8 cellular contexts compared by ENCODE assay signal in genomic region chr7:103348452-103348851, GRCh38. TPM values are rescaled to one million over a fixed set of nuclear protein-coding genes. Genes with fewer than 3 reads are reported as not detected.
DNase-seq lines count a peak whose midpoint lies in the region; ATAC-seq and TF ChIP-seq lines count a peak whose summit lies in the region.

No MANE protein-coding gene starts in this region.

- peaks cover 59% of the 10 kb centered on the region for H3K4me1 Mint-ChIP-seq in activated naive CD4-positive, alpha-beta T cell treated with anti-CD3 and anti-CD28 coated beads, Interleukin-2, amount 10 ng/mL, durations not matched to agents 7 days and 5 days
- peaks cover 40% of the 10 kb centered on the region for H3K4me1 Mint-ChIP-seq in activated T-helper 2 cell treated with anti-CD3 and anti-CD28 coated beads, Interferon-gamma antibody, Interleukin-2, Interleukin-4, amounts not matched to agents 10 μg/mL and 5 μg/mL and 100 μg/mL, durations not matched to agents 14 hours and 24 hours and 36 hours (ENCODE audit: low read depth)

- TF ChIP-seq EP300 in transverse colon (IDR thresholded peaks at IDR 0.05; ENCODE audit: low read depth) = no peak

- H3K27ac ChIP-seq in left lung (peak overlapping the region; percentile 84 to 92), transverse colon (peak overlapping the region; percentile 89 to 93 (median 91))

- H3K9me3 Mint-ChIP-seq in activated naive CD4-positive, alpha-beta T cell treated with anti-CD3 and anti-CD28 coated beads, Interleukin-2, amount 10 ng/mL, durations not matched to agents 7 days and 5 days = no peaks in the 10 kb centered on the region
- H3K9me3 Mint-ChIP-seq in activated T-helper 2 cell treated with anti-CD3 and anti-CD28 coated beads, Interferon-gamma antibody, Interleukin-2, Interleukin-4, amounts not matched to agents 10 μg/mL and 5 μg/mL and 100 μg/mL, durations not matched to agents 14 hours and 24 hours and 36 hours = no peaks in the 10 kb centered on the region

- H3K27me3 ChIP-seq in left lung (no peaks in the 10 kb centered on the region), transverse colon (no peaks in the 10 kb centered on the region)

- H3K4me3 Mint-ChIP-seq in activated naive CD4-positive, alpha-beta T cell treated with anti-CD3 and anti-CD28 coated beads, Interleukin-2, amount 10 ng/mL, durations not matched to agents 7 days and 5 days = peak overlapping the region; percentile 99
- peak overlapping the region; percentile 98 for H3K4me3 Mint-ChIP-seq in activated T-helper 2 cell treated with anti-CD3 and anti-CD28 coated beads, Interferon-gamma antibody, Interleukin-2, Interleukin-4, amounts not matched to agents 10 μg/mL and 5 μg/mL and 100 μg/mL, durations not matched to agents 14 hours and 24 hours and 36 hours (ENCODE audit: low read depth)

- no peaks in the 10 kb centered on the region for H3K9me3 ChIP-seq in left lung
- H3K9me3 ChIP-seq in transverse colon = no peaks in the 10 kb centered on the region

- peaks cover 30% of the 10 kb centered on the region for H3K36me3 Mint-ChIP-seq in activated naive CD4-positive, alpha-beta T cell treated with anti-CD3 and anti-CD28 coated beads, Interleukin-2, amount 10 ng/mL, durations not matched to agents 7 days and 5 days
- H3K36me3 Mint-ChIP-seq in activated T-helper 2 cell treated with anti-CD3 and anti-CD28 coated beads, Interferon-gamma antibody, Interleukin-2, Interleukin-4, amounts not matched to agents 10 μg/mL and 5 μg/mL and 100 μg/mL, durations not matched to agents 14 hours and 24 hours and 36 hours (ENCODE audit: low read depth) = peaks cover 47% of the 10 kb centered on the region

- no peaks in the 10 kb centered on the region for H3K27me3 Mint-ChIP-seq in activated naive CD4-positive, alpha-beta T cell treated with anti-CD3 and anti-CD28 coated beads, Interleukin-2, amount 10 ng/mL, durations not matched to agents 7 days and 5 days
- no peaks in the 10 kb centered on the region for H3K27me3 Mint-ChIP-seq in activated T-helper 2 cell treated with anti-CD3 and anti-CD28 coated beads, Interferon-gamma antibody, Interleukin-2, Interleukin-4, amounts not matched to agents 10 μg/mL and 5 μg/mL and 100 μg/mL, durations not matched to agents 14 hours and 24 hours and 36 hours (ENCODE audit: low read depth)

- 41 to 44% methylated on average over 13 of the region's 13 CpGs for WGBS in transverse colon (ENCODE audit: low coverage in 1 of 2), 2 donors

- peak overlapping the region; percentile 98 for H3K27ac Mint-ChIP-seq in activated naive CD4-positive, alpha-beta T cell treated with anti-CD3 and anti-CD28 coated beads, Interleukin-2, amount 10 ng/mL, durations not matched to agents 7 days and 5 days
- H3K27ac Mint-ChIP-seq in activated T-helper 2 cell treated with anti-CD3 and anti-CD28 coated beads, Interferon-gamma antibody, Interleukin-2, Interleukin-4, amounts not matched to agents 10 μg/mL and 5 μg/mL and 100 μg/mL, durations not matched to agents 14 hours and 24 hours and 36 hours = peak overlapping the region; percentile 66

- in situ Hi-C loops in transverse colon (cut with MboI; ENCODE audit: low pct_ligation_motif_present in 1 of 4, low pct_unique_long_range_greater_than_20kb in 1 of 4, low sequenced_read_pairs in 3 of 4) = no loop called here

- H3K4me1 ChIP-seq in left lung (peaks cover 22 to 55% of the 10 kb centered on the region in 2 donors), transverse colon (peaks cover 17 to 53% (median 24%) of the 10 kb centered on the region in 4 donors)

- TF ChIP-seq CTCF in left lung (IDR thresholded peaks at IDR 0.05) (no peak), transverse colon (IDR thresholded peaks at IDR 0.05) (no peak)

- H3K36me3 ChIP-seq in left lung = peaks cover 0 to 27% of the 10 kb centered on the region in 2 donors
- no peaks in the 10 kb centered on the region for H3K36me3 ChIP-seq in transverse colon

- CTCF ChIA-PET in activated naive CD4-positive, alpha-beta T cell treated with anti-CD3 and anti-CD28 coated beads, Interleukin-2, amount 10 ng/mL, durations not matched to agents 7 days and 5 days (lab: Charles Lee) = interaction anchor here (1.2 kb wide), 1 partner anchor 50 kb away, joined by 4 read pairs; no protein-coding TSS in a partner anchor

- H3K4me3 ChIP-seq in left lung (peak overlapping the region; percentile 65 to 77), transverse colon (peak overlapping the region; percentile 70 to 95 (median 72))

- TF ChIP-seq POLR2A in transverse colon (IDR thresholded peaks at IDR 0.05) = no peak

- intact Hi-C loops in activated T-helper 2 cell treated with anti-CD3 and anti-CD28 coated beads, Interferon-gamma antibody, Interleukin-2, Interleukin-4, amounts not matched to agents 10 μg/mL and 5 μg/mL and 100 μg/mL, durations not matched to agents 14 hours and 24 hours and 36 hours (cut with micrococcal nuclease) = loop anchor here (1.0 to 5.0 kb wide), 2 partner anchors 51 to 59 kb away; partner anchors contain the start of gene PMPCB
- intact Hi-C loops in left lung (cut with DNase I) = no loop called here
- intact Hi-C loops in transverse colon (cut with DNase I; ENCODE audit: low total_unique reads) = no loop called here

- peak; percentile 34 for DNase-seq in activated naive CD4-positive, alpha-beta T cell treated with anti-CD3 and anti-CD28 coated beads, Interleukin-2, amount 10 ng/mL, durations not matched to agents 7 days and 5 days
- DNase-seq in activated naive CD4-positive, alpha-beta T cell (lab: John Stamatoyannopoulos, UW) = no peak
- no peak for DNase-seq in activated T-helper 2 cell treated with anti-CD3 and anti-CD28 coated beads, Interferon-gamma antibody, Interleukin-2, Interleukin-4, amounts not matched to agents 10 μg/mL and 5 μg/mL and 100 μg/mL, durations not matched to agents 14 hours and 24 hours and 36 hours (ENCODE audit: low spot score)
- DNase-seq in left lung (peak in 1 of 2 donors; percentile 45), transverse colon (no peak), NCI-H2227 (lab: John Stamatoyannopoulos, UW; ENCODE audit: unreplicated experiment) (no peak), medulla oblongata (ENCODE audit: extremely low spot score) (no peak)

- ATAC-seq in left lung = no peak
- ATAC-seq in GM21526 (IDR thresholded peaks at IDR 0.05; ENCODE audit: low FRiP score, unreplicated experiment) = no peak

RNA-seq across cellular contexts. Expression of gene PSMC2, which starts 1.0 kb away (rescaled TPM):
- total RNA-seq in activated T-helper 2 cell treated with anti-CD3 and anti-CD28 coated beads, Interferon-gamma antibody, Interleukin-2, Interleukin-4, amounts not matched to agents 10 μg/mL and 5 μg/mL and 100 μg/mL, durations not matched to agents 14 hours and 24 hours and 36 hours = 208 and 218 TPM in 2 replicates
- total RNA-seq in left lung = 100 to 1,000 TPM in 1 of 2 donors, 10 to 100 TPM in 1; 98.1 to 136 TPM
- 10 to 100 TPM in 3 of 4 donors, 1 to 10 TPM in 1; 5.2 to 88.6 (median 55.7) TPM for total RNA-seq in transverse colon

RNA-seq across cellular contexts. Expression of gene DNAJC2, which starts 3.9 kb away (rescaled TPM):
- 49.2 and 51.8 TPM in 2 replicates for total RNA-seq in activated T-helper 2 cell treated with anti-CD3 and anti-CD28 coated beads, Interferon-gamma antibody, Interleukin-2, Interleukin-4, amounts not matched to agents 10 μg/mL and 5 μg/mL and 100 μg/mL, durations not matched to agents 14 hours and 24 hours and 36 hours
- total RNA-seq in left lung = 10 to 100 TPM; 12.9 to 20.4 TPM
- total RNA-seq in transverse colon = 10 to 100 TPM; 16.4 to 48.6 (median 27.7) TPM

RNA-seq across cellular contexts. Expression of gene PMPCB, which starts 51.2 kb away (rescaled TPM):
- 69.2 and 71.5 TPM in 2 replicates for total RNA-seq in activated T-helper 2 cell treated with anti-CD3 and anti-CD28 coated beads, Interferon-gamma antibody, Interleukin-2, Interleukin-4, amounts not matched to agents 10 μg/mL and 5 μg/mL and 100 μg/mL, durations not matched to agents 14 hours and 24 hours and 36 hours
- total RNA-seq in left lung (10 to 100 TPM; 44.5 to 47.0 TPM), transverse colon (10 to 100 TPM; 20.6 to 64.6 (median 46.3) TPM)
